ENCODE assay signal across 21 cellular contexts in genomic region chr9:91006046-91006445, GRCh38.
"Had no signal": no experiment of that assay in that cellular context is flagged by ENCODE, and none has a peak within 500 bp of the region (broad histone marks: within the 10 kb centered on the region; RNA-seq: fewer than 3 reads in every experiment).

No MANE protein-coding gene starts in this region.

- H3K27ac ChIP-seq: epithelial cell of prostate, esophagus squamous epithelium, foreskin keratinocyte, hepatocyte, left ventricle myocardium inferior, lower lobe of right lung, neural progenitor cell, ovary, tibial artery, upper lobe of left lung, uterus had no signal

- H3K4me1 ChIP-seq: esophagus squamous epithelium, left ventricle myocardium inferior, lower lobe of right lung, neural progenitor cell, tibial artery, upper lobe of left lung, uterus had no signal

- H2AFZ ChIP-seq: hepatocyte had no signal

- H3K4me2 ChIP-seq: hepatocyte, neural progenitor cell, smooth muscle cell had no signal

- H3K4me3 ChIP-seq: esophagus squamous epithelium, hepatocyte, left ventricle myocardium inferior, lower lobe of right lung, neural progenitor cell, ovary, smooth muscle cell, tibial artery, upper lobe of left lung, uterus had no signal

- H3K27me3 ChIP-seq: esophagus squamous epithelium, foreskin keratinocyte, hepatocyte, neural progenitor cell, ovary, tibial artery, upper lobe of left lung, uterus had no signal

- H3K79me2 ChIP-seq: hepatocyte had no signal

- H3K9ac ChIP-seq: neural progenitor cell had no signal

- H3K9me3 ChIP-seq: esophagus squamous epithelium, lower lobe of right lung, ovary, tibial artery, upper lobe of left lung, uterus had no signal

- DNase-seq: effector memory CD4-positive, alpha-beta T cell; esophagus squamous epithelium; foreskin keratinocyte; kidney; left cardiac atrium; left ventricle myocardium inferior; lower lobe of right lung; mesenchymal stem cell; midbrain; nucleus accumbens; ovary; right cardiac atrium; stimulated activated CD4-positive, alpha-beta T cell treated with anti-CD3 and anti-CD28 coated beads, Interleukin-4, amount 100 ng/mL, for 1 hour; stimulated activated CD8-positive, alpha-beta memory T cell treated with anti-CD3 and anti-CD28 coated beads, Interleukin-4, amount 100 ng/mL, for 48 hours; tibial artery; upper lobe of left lung; uterus had no signal

- H3K36me3 ChIP-seq: esophagus squamous epithelium, left ventricle myocardium inferior, lower lobe of right lung, neural progenitor cell, ovary, tibial artery, upper lobe of left lung, uterus had no signal
